ENCODE assay signal across 9 cellular contexts in the genomic region with DNA sequence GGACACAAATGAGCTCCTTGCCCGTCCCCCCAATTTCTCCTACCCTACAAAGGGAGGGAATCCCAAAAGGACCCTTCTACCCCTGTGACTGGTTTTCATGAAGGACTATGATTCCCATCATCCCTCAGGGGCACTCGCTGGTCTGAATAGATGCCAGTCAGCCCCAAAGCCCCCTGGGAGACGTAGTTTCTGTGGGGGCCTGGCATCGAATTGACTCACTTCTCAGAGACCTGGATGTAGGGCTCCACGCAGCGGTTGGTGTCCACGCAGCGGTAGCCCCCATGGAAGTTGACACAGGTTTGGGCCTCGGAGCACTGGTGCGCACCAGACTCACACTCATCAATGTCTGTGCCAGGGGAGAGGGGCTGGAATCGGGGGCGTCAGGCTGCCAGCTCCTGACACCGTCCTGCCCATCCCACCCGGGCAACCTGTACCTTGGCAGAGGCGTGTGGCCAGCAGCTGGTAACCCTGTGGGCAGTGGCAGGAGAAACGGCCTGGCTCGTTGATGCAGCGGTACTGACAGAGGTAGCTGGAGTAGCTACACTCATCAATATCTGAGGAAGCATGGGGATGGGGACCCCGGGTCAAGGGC. TPM values are rescaled to one million over a fixed set of nuclear protein-coding genes. Genes with fewer than 3 reads are reported as not detected.
DNase-seq lines count a peak whose midpoint lies in the region; ATAC-seq, FAIRE-seq and TF ChIP-seq lines count a peak whose summit lies in the region.
"Had no signal": no experiment of that assay in that cellular context is flagged by ENCODE, and none has a peak within 500 bp of the region (broad histone marks: within the 10 kb centered on the region; RNA-seq: fewer than 3 reads in every experiment).

No MANE protein-coding gene starts in this region.

- H2AFZ ChIP-seq in K562 (ENCODE audit: low read depth, low read length): no peak overlapping the region

- H3K4me1 Mint-ChIP-seq in CD8-positive, alpha-beta T cell (ENCODE audit: low read depth): peaks cover 24% of the 10 kb centered on the region

- ATAC-seq in CD8-positive, alpha-beta T cell: peak; percentile 82
- ATAC-seq in K562: peak; percentile 3
- no peak for ATAC-seq in GM21526 (IDR thresholded peaks at IDR 0.05; ENCODE audit: low FRiP score, unreplicated experiment)

- intact Hi-C loops in CD8-positive, alpha-beta T cell (cut with DNase I, micrococcal nuclease): no loop called here
- intact Hi-C loops in K562 (cut with micrococcal nuclease): no loop called here

- POLR2A ChIA-PET in CD8-positive, alpha-beta T cell (lab: Charles Lee): interaction anchor here (1.1 to 2.6 kb wide), 2 partner anchors 8 to 16 kb away, joined by 3 to 22 read pairs; partner anchors contain the start of gene MUS81
- POLR2A ChIA-PET in K562 (lab: Yijun Ruan, JAX): interaction anchor here (0.7 to 8.2 kb wide), 6 partner anchors 9 to 413 kb away, joined by 3 to 151 read pairs (median 4); partner anchors contain the start of genes CCDC85B, CFL1, CTSW and FIBP
- POLR2A ChIA-PET in HEK293T (lab: Yijun Ruan, JAX): interaction anchor here (2.5 to 17.2 kb wide), 3 partner anchors 8 to 156 kb away, joined by 8 to 289 read pairs (median 97); partner anchors contain the start of genes CCDC85B, CFL1, FIBP and KAT5

- TF ChIP-seq POLR2A in H54 (IDR thresholded peaks at IDR 0.05; ENCODE audit: low read depth, low read length): peak; percentile 45
- peak; percentile 58 for TF ChIP-seq POLR2A in K562 (conservative IDR thresholded peaks at IDR 0.05)

- CTCF ChIA-PET in CD8-positive, alpha-beta T cell (lab: Charles Lee): interaction anchor here (2.4 to 6.7 kb wide), 2 partner anchors 9 to 19 kb away, joined by 12 to 131 read pairs; partner anchors contain the start of genes CCDC85B, FIBP and MUS81
- CTCF ChIA-PET in K562 (lab: Yijun Ruan, JAX; ENCODE audit: low intra/inter-chr PET ratio) (no interaction called here), HEK293T (lab: Yijun Ruan, JAX) (interaction anchor here (0.6 to 1.6 kb wide), 4 partner anchors 9 to 745 kb away, joined by 3 to 9 read pairs (median 6); no protein-coding TSS in a partner anchor)

- no peaks in the 10 kb centered on the region for H3K27me3 Mint-ChIP-seq in CD8-positive, alpha-beta T cell (ENCODE audit: low read depth)

- no peaks in the 10 kb centered on the region for H3K27me3 ChIP-seq in CD8-positive, alpha-beta T cell (ENCODE audit: insufficient read depth, low read length)
- no peaks in the 10 kb centered on the region for H3K27me3 ChIP-seq in K562 (ENCODE audit: control insufficient read depth in 2 of 2, insufficient read depth in 2 of 2, low read length in 2 of 2)

- H3K27ac ChIP-seq in CD8-positive, alpha-beta T cell (ENCODE audit: low read depth, low read length): no peak overlapping the region
- H3K27ac ChIP-seq in K562 (ENCODE audit: extremely low read depth, low read depth, low read length): no peak overlapping the region

- no peak for TF ChIP-seq CTCF in CD8-positive, alpha-beta T cell (IDR thresholded peaks at IDR 0.05)
- TF ChIP-seq CTCF in K562 (IDR thresholded peaks at IDR 0.05 in 2 of 3, conservative IDR thresholded peaks at IDR 0.05 in 1 of 3; ENCODE audit: insufficient read depth in 2 of 3, low read depth in 1 of 3, low read length in 3 of 3): no peak

- H3K9me1 ChIP-seq in K562 (ENCODE audit: control insufficient read depth, insufficient read depth, low read length): no peaks in the 10 kb centered on the region

- peak overlapping the region in 1 of 2 experiments; percentile 39; a peak in 1 of 4 replicates for H3K9ac ChIP-seq in K562 (ENCODE audit: insufficient read depth in 1 of 2, low read depth in 2 of 2, low read length in 2 of 2)

- H3K27ac Mint-ChIP-seq in CD8-positive, alpha-beta T cell: no peak overlapping the region

- no peaks in the 10 kb centered on the region for H3K9me3 ChIP-seq in CD8-positive, alpha-beta T cell (ENCODE audit: low read length)
- H3K9me3 ChIP-seq in K562 (replicated peaks; ENCODE audit: control insufficient read depth, insufficient read depth, low read depth, low read length): no peaks in the 10 kb centered on the region

- H3K79me2 ChIP-seq in K562 (ENCODE audit: control insufficient read depth, insufficient read depth, low read length): no peaks in the 10 kb centered on the region

- FAIRE-seq in H54 (lab: Jason Lieb, UNC): no peak
- FAIRE-seq in K562 (lab: Jason Lieb, UNC): no peak

- no peak overlapping the region for H3K4me3 ChIP-seq in CD8-positive, alpha-beta T cell (ENCODE audit: low read depth, low read length)
- H3K4me3 ChIP-seq in K562: no peak overlapping the region

- H3K4me2 ChIP-seq in K562 (ENCODE audit: insufficient read depth, low read length): no peak overlapping the region

- H4K20me1 ChIP-seq in K562 (replicated peaks; ENCODE audit: control insufficient read depth, insufficient read depth, low read length): no peaks in the 10 kb centered on the region

- H3K36me3 ChIP-seq in CD8-positive, alpha-beta T cell (ENCODE audit: insufficient read depth, low read length): peaks cover 28% of the 10 kb centered on the region
- peaks cover 50% of the 10 kb centered on the region; the same call in 2 of the 3 replicates for H3K36me3 ChIP-seq in K562 (ENCODE audit: control insufficient read depth, insufficient read depth, low read length)

- no peak for TF ChIP-seq EP300 in K562 (IDR thresholded peaks at IDR 0.05; ENCODE audit: low read length)

- H3K4me1 ChIP-seq in CD8-positive, alpha-beta T cell (ENCODE audit: insufficient read depth, low read length): peaks cover 19% of the 10 kb centered on the region
- peaks cover 21 to 75% of the 10 kb centered on the region in 2 experiments for H3K4me1 ChIP-seq in K562 (replicated peaks in 1 of 2; ENCODE audit: control insufficient read depth in 2 of 2, insufficient read depth in 2 of 2, low read length in 2 of 2)

- WGBS in K562 (ENCODE audit: insufficient coverage, low coverage, missing lambda C conversion rate): 94% methylated on average over 16 of the region's 19 CpGs

- peak in 2 of 7 experiments; percentile 41 to 43 for DNase-seq in CD8-positive, alpha-beta T cell
- DNase-seq in H54 (ENCODE audit: insufficient read length, low spot score) (no peak), K562 (ENCODE audit: extremely low read depth in 1 of 4, low spot score in 3 of 4) (peak in 1 of 4 experiments; percentile 20), midbrain (lab: John Stamatoyannopoulos, UW) (peak; percentile 22), HEK293T (ENCODE audit: extremely low spot score) (no peak), T1000 (lab: John Stamatoyannopoulos, UW) (no peak), kidney tubule cell (ENCODE audit: low spot score) (no peak)

- no peak for TF ChIP-seq RAD21 in K562 (CRISPR knock-in tag; conservative IDR thresholded peaks at IDR 0.05 in 1 of 2, IDR thresholded peaks at IDR 0.05 in 1 of 2)

- peaks cover 38% of the 10 kb centered on the region for H3K36me3 Mint-ChIP-seq in CD8-positive, alpha-beta T cell

- H3K9me3 Mint-ChIP-seq in CD8-positive, alpha-beta T cell: no peaks in the 10 kb centered on the region

- no peak overlapping the region for H3K4me3 Mint-ChIP-seq in CD8-positive, alpha-beta T cell

- no TSS peak for BruUV-seq in K562 (replicated peaks; lab: Mats Ljungman, UMichigan)

- in situ Hi-C loops in K562 (cut with MboI): no loop called here

RNA-seq across cellular contexts. Expression of gene EFEMP2, which starts 4.4 kb away (rescaled TPM):
- total RNA-seq in CD8-positive, alpha-beta T cell: 1 to 10 TPM; 3.8 to 5.1 TPM
- total RNA-seq in K562 (2011; cell fraction: chromatin; rRNA removed; ENCODE audit: low replicate concordance): 12.1 and 30.7 TPM in 2 replicates
- total RNA-seq in K562 (2011; cell fraction: nucleolus; rRNA removed): 15.1 and 19.3 TPM in 2 replicates
- 11.3 and 15.8 TPM in 2 replicates for total RNA-seq in K562 (2011; cell fraction: nucleoplasm; rRNA removed)
- total RNA-seq in K562 (2014; rRNA removed): 0.64 and 0.86 TPM in 2 replicates
- 0.07 and 0.32 TPM in 2 replicates for total RNA-seq in K562 (2014; rRNA removed; fragmentation: Illumina TruSeq; extraction: Trizol)
- 0.57 and 0.58 TPM in 2 replicates for total RNA-seq in K562 (2015; rRNA removed; fragmentation: Illumina TruSeq; extraction: Trizol)
- total RNA-seq in K562 (2021): 1.6 and 2.6 TPM in 2 replicates
- polyA plus RNA-seq in K562 (2011; rRNA removed): 2.0 and 3.9 TPM in 2 replicates
- polyA plus RNA-seq in K562 (2011; cell fraction: cytosol; rRNA removed): 3.3 and 4.7 TPM in 2 replicates
- polyA plus RNA-seq in K562 (2011; cell fraction: nucleus; rRNA removed): 41.3 and 54.9 TPM in 2 replicates
- 1.3 and 4.2 TPM in 2 replicates for polyA plus RNA-seq in K562 (2012)
- polyA plus RNA-seq in K562 (2014; fragmentation: Illumina TruSeq; extraction: Trizol): 0.74 and 1.1 TPM in 2 replicates
- under 1 TPM in 1 of 2 experiments, not detected in 1; 0.13 TPM for polyA plus RNA-seq in K562 (2014; fragmentation: Nextera tagmentation; extraction: Ambion mirVana)
- polyA plus RNA-seq in K562 (2014; rRNA removed): 2.9 TPM in 2 replicates
- polyA minus RNA-seq in K562 (2011; rRNA and poly(A)+ RNA removed): 0.53 and 1.2 TPM in 2 replicates
- 1.3 TPM in 1 of 2 replicates, not detected in the other for polyA minus RNA-seq in K562 (2011; cell fraction: cytosol; rRNA and poly(A)+ RNA removed)
- 7.5 and 7.8 TPM in 2 replicates for polyA minus RNA-seq in K562 (2011; cell fraction: nucleus; rRNA and poly(A)+ RNA removed)

RNA-seq across cellular contexts. Expression of gene MUS81, which starts 7.9 kb away (rescaled TPM):
- 10 to 100 TPM; 29.6 to 31.6 TPM for total RNA-seq in CD8-positive, alpha-beta T cell
- 139 and 354 TPM in 2 replicates for total RNA-seq in K562 (2011; cell fraction: chromatin; rRNA removed; ENCODE audit: low replicate concordance)
- 277 and 282 TPM in 2 replicates for total RNA-seq in K562 (2011; cell fraction: nucleolus; rRNA removed)
- 171 and 194 TPM in 2 replicates for total RNA-seq in K562 (2011; cell fraction: nucleoplasm; rRNA removed)
- total RNA-seq in K562 (2014; rRNA removed) (79.4 and 95.8 TPM in 2 replicates), K562 (2014; rRNA removed; fragmentation: Illumina TruSeq; extraction: Trizol) (23.0 and 33.5 TPM in 2 replicates), K562 (2015; rRNA removed; fragmentation: Illumina TruSeq; extraction: Trizol) (53.5 and 55.8 TPM in 2 replicates), K562 (2021) (81.5 and 91.8 TPM in 2 replicates)
- polyA plus RNA-seq in K562 (2011; rRNA removed) (51.8 and 69.9 TPM in 2 replicates), K562 (2014; fragmentation: Illumina TruSeq; extraction: Trizol) (53.7 and 62.8 TPM in 2 replicates), K562 (2014; fragmentation: Nextera tagmentation; extraction: Ambion mirVana) (10 to 100 TPM; 13.4 to 16.1 TPM), K562 (2014; rRNA removed) (103 and 118 TPM in 2 replicates)
- 33.2 and 41.5 TPM in 2 replicates for polyA plus RNA-seq in K562 (2011; cell fraction: cytosol; rRNA removed)
- polyA plus RNA-seq in K562 (2011; cell fraction: nucleus; rRNA removed): 678 and 750 TPM in 2 replicates
- polyA plus RNA-seq in K562 (2012): 97.9 and 190 TPM in 2 replicates
- polyA minus RNA-seq in K562 (2011; rRNA and poly(A)+ RNA removed): 11.8 and 17.2 TPM in 2 replicates
- polyA minus RNA-seq in K562 (2011; cell fraction: cytosol; rRNA and poly(A)+ RNA removed): 19.5 and 23.5 TPM in 2 replicates
- polyA minus RNA-seq in K562 (2011; cell fraction: nucleus; rRNA and poly(A)+ RNA removed): 123 and 135 TPM in 2 replicates

RNA-seq across cellular contexts. Expression of gene CFL1, which starts 10.2 kb away (rescaled TPM):
- total RNA-seq in CD8-positive, alpha-beta T cell: 100 to 1,000 TPM; 329 to 337 TPM
- 145 and 300 TPM in 2 replicates for total RNA-seq in K562 (2011; cell fraction: chromatin; rRNA removed; ENCODE audit: low replicate concordance)
- total RNA-seq in K562 (2011; cell fraction: nucleolus; rRNA removed): 227 and 257 TPM in 2 replicates
- 176 and 204 TPM in 2 replicates for total RNA-seq in K562 (2011; cell fraction: nucleoplasm; rRNA removed)
- total RNA-seq in K562 (2014; rRNA removed) (1,045 and 1,321 TPM in 2 replicates), K562 (2014; rRNA removed; fragmentation: Illumina TruSeq; extraction: Trizol) (570 and 664 TPM in 2 replicates), K562 (2015; rRNA removed; fragmentation: Illumina TruSeq; extraction: Trizol) (851 and 860 TPM in 2 replicates), K562 (2021) (891 and 919 TPM in 2 replicates)
- polyA plus RNA-seq in K562 (2011; rRNA removed) (632 and 770 TPM in 2 replicates), K562 (2014; fragmentation: Illumina TruSeq; extraction: Trizol) (1,101 and 1,325 TPM in 2 replicates), K562 (2014; fragmentation: Nextera tagmentation; extraction: Ambion mirVana) (100 to 1,000 TPM; 105 to 222 TPM), K562 (2014; rRNA removed) (859 and 956 TPM in 2 replicates)
- 894 and 1,220 TPM in 2 replicates for polyA plus RNA-seq in K562 (2011; cell fraction: cytosol; rRNA removed)
- polyA plus RNA-seq in K562 (2011; cell fraction: nucleus; rRNA removed): 307 TPM in 2 replicates
- polyA plus RNA-seq in K562 (2012): 903 and 977 TPM in 2 replicates
- polyA minus RNA-seq in K562 (2011; rRNA and poly(A)+ RNA removed): 971 and 1,022 TPM in 2 replicates
- 560 and 642 TPM in 2 replicates for polyA minus RNA-seq in K562 (2011; cell fraction: cytosol; rRNA and poly(A)+ RNA removed)
- 107 and 193 TPM in 2 replicates for polyA minus RNA-seq in K562 (2011; cell fraction: nucleus; rRNA and poly(A)+ RNA removed)

RNA-seq across cellular contexts. Expression of gene CTSW, which starts 11.5 kb away (rescaled TPM):
- total RNA-seq in CD8-positive, alpha-beta T cell: 100 to 1,000 TPM; 193 to 200 TPM
- not detected in 2 replicates for total RNA-seq in K562 (2011; cell fraction: chromatin; rRNA removed; ENCODE audit: low replicate concordance)
- not detected in 2 replicates for total RNA-seq in K562 (2011; cell fraction: nucleolus; rRNA removed)
- not detected in 2 replicates for total RNA-seq in K562 (2011; cell fraction: nucleoplasm; rRNA removed)
- total RNA-seq in K562 (2014; rRNA removed) (not detected in 2 replicates), K562 (2014; rRNA removed; fragmentation: Illumina TruSeq; extraction: Trizol) (not detected in 2 replicates), K562 (2015; rRNA removed; fragmentation: Illumina TruSeq; extraction: Trizol) (not detected in 2 replicates), K562 (2021) (not detected in 2 replicates)
- polyA plus RNA-seq in K562 (2011; rRNA removed) (0.05 TPM in 1 of 2 replicates, not detected in the other), K562 (2014; fragmentation: Illumina TruSeq; extraction: Trizol) (not detected in 2 replicates), K562 (2014; fragmentation: Nextera tagmentation; extraction: Ambion mirVana) (under 1 TPM in 1 of 2 experiments, not detected in 1; 0.04 TPM), K562 (2014; rRNA removed) (not detected in 2 replicates)
- 0.07 TPM in 1 of 2 replicates, not detected in the other for polyA plus RNA-seq in K562 (2011; cell fraction: cytosol; rRNA removed)
- 0.11 and 0.13 TPM in 2 replicates for polyA plus RNA-seq in K562 (2011; cell fraction: nucleus; rRNA removed)
- 0.11 and 0.16 TPM in 2 replicates for polyA plus RNA-seq in K562 (2012)
- polyA minus RNA-seq in K562 (2011; rRNA and poly(A)+ RNA removed): not detected in 2 replicates
- not detected in 2 replicates for polyA minus RNA-seq in K562 (2011; cell fraction: cytosol; rRNA and poly(A)+ RNA removed)
- polyA minus RNA-seq in K562 (2011; cell fraction: nucleus; rRNA and poly(A)+ RNA removed): not detected in 2 replicates
- total RNA-seq: temporal lobe had no signal

RNA-seq across cellular contexts. Expression of gene FIBP, which starts 20.1 kb away (rescaled TPM):
- 10 to 100 TPM; 16.5 to 19.3 TPM for total RNA-seq in CD8-positive, alpha-beta T cell
- 53.7 and 168 TPM in 2 replicates for total RNA-seq in K562 (2011; cell fraction: chromatin; rRNA removed; ENCODE audit: low replicate concordance)
- 118 and 119 TPM in 2 replicates for total RNA-seq in K562 (2011; cell fraction: nucleolus; rRNA removed)
- 83.9 and 91.0 TPM in 2 replicates for total RNA-seq in K562 (2011; cell fraction: nucleoplasm; rRNA removed)
- total RNA-seq in K562 (2014; rRNA removed) (77.2 and 98.5 TPM in 2 replicates), K562 (2014; rRNA removed; fragmentation: Illumina TruSeq; extraction: Trizol) (36.8 and 44.6 TPM in 2 replicates), K562 (2015; rRNA removed; fragmentation: Illumina TruSeq; extraction: Trizol) (45.8 and 46.8 TPM in 2 replicates), K562 (2021) (51.1 and 54.0 TPM in 2 replicates)
- polyA plus RNA-seq in K562 (2011; rRNA removed) (58.8 and 69.4 TPM in 2 replicates), K562 (2014; fragmentation: Illumina TruSeq; extraction: Trizol) (48.6 and 62.8 TPM in 2 replicates), K562 (2014; fragmentation: Nextera tagmentation; extraction: Ambion mirVana) (10 to 100 TPM; 41.2 to 46.2 TPM), K562 (2014; rRNA removed) (79.2 and 82.8 TPM in 2 replicates)
- 81.2 and 144 TPM in 2 replicates for polyA plus RNA-seq in K562 (2011; cell fraction: cytosol; rRNA removed)
- 131 and 187 TPM in 2 replicates for polyA plus RNA-seq in K562 (2011; cell fraction: nucleus; rRNA removed)
- 65.8 and 94.8 TPM in 2 replicates for polyA plus RNA-seq in K562 (2012)
- 43.2 and 46.4 TPM in 2 replicates for polyA minus RNA-seq in K562 (2011; rRNA and poly(A)+ RNA removed)
- polyA minus RNA-seq in K562 (2011; cell fraction: cytosol; rRNA and poly(A)+ RNA removed): 59.7 and 70.4 TPM in 2 replicates
- 47.0 and 54.9 TPM in 2 replicates for polyA minus RNA-seq in K562 (2011; cell fraction: nucleus; rRNA and poly(A)+ RNA removed)
